Comparison of ENCODE assay signal across 9 cellular contexts in genomic region chr3:48991851-48992545, GRCh38. TPM values are rescaled to one million over a fixed set of nuclear protein-coding genes. Genes with fewer than 3 reads are reported as not detected.
DNase-seq lines count a peak whose midpoint lies in the region; ATAC-seq and TF ChIP-seq lines count a peak whose summit lies in the region.
"Had no signal": no experiment of that assay in that cellular context is flagged by ENCODE, and none has a peak within 500 bp of the region (broad histone marks: within the 10 kb centered on the region; RNA-seq: fewer than 3 reads in every experiment).

No MANE protein-coding gene starts in this region.

- POLR2A ChIA-PET in CD8-positive, alpha-beta T cell (lab: Charles Lee), result interaction anchor here (0.6 to 3.7 kb wide), 5 partner anchors 8 to 116 kb away, joined by 3 to 46 read pairs (median 3); partner anchors contain the start of genes NDUFAF3 and WDR6

- peak overlapping the region; percentile 74 for H3K27ac Mint-ChIP-seq in CD8-positive, alpha-beta T cell

- no peaks in the 10 kb centered on the region for H3K9me3 ChIP-seq in CD8-positive, alpha-beta T cell (ENCODE audit: low read length)
- H3K9me3 ChIP-seq in OCI-LY1 (ENCODE audit: low read length) (no peaks in the 10 kb centered on the region), endocrine pancreas (ENCODE audit: control insufficient read depth, low read length) (no peaks in the 10 kb centered on the region), sigmoid colon (no peaks in the 10 kb centered on the region)

- intact Hi-C loops in CD8-positive, alpha-beta T cell (cut with DNase I, micrococcal nuclease), result no loop called here
- intact Hi-C loops in sigmoid colon (cut with DNase I), result loop anchor here (2.0 kb wide), 1 partner anchor 15 kb away; the partner anchor contains the start of gene WDR6

- peaks cover 32% of the 10 kb centered on the region for H3K36me3 Mint-ChIP-seq in CD8-positive, alpha-beta T cell

- 0 out of 2 replicates have a peak, but pooled peaks cover 3% of the 10 kb centered on the region for H3K79me2 ChIP-seq in OCI-LY1 (ENCODE audit: insufficient read depth, low read length)

- no peaks in the 10 kb centered on the region for H3K27me3 Mint-ChIP-seq in CD8-positive, alpha-beta T cell (ENCODE audit: low read depth)

- CTCF ChIA-PET in CD8-positive, alpha-beta T cell (lab: Charles Lee), result interaction anchor here (0.7 to 9.0 kb wide), 5 partner anchors 20 to 166 kb away, joined by 3 to 178 read pairs (median 4); partner anchors contain the start of genes DALRD3, IMPDH2, NDUFAF3 and WDR6

- no peak for ATAC-seq in CD8-positive, alpha-beta T cell
- ATAC-seq in HG03457 (IDR thresholded peaks at IDR 0.05; ENCODE audit: unreplicated experiment), result no peak

- DNase-seq in CD8-positive, alpha-beta T cell, result no peak
- no peak for DNase-seq in sigmoid colon
- DNase-seq in H4 (ENCODE audit: low spot score), result no peak
- DNase-seq in GM19238 (ENCODE audit: insufficient read length, low spot score), result no peak
- DNase-seq in iPS-NIHi11 (ENCODE audit: low spot score), result no peak
- DNase-seq: activated effector memory CD4-positive, alpha-beta T cell treated with Interleukin-2 at 50 U/mL for 16 hours had no signal

- H3K27me3 ChIP-seq in CD8-positive, alpha-beta T cell (ENCODE audit: insufficient read depth, low read length), result no peaks in the 10 kb centered on the region
- H3K27me3 ChIP-seq in OCI-LY1 (ENCODE audit: insufficient read depth, low read length) (no peaks in the 10 kb centered on the region), endocrine pancreas (ENCODE audit: control insufficient read depth, insufficient read depth, low read length) (no peaks in the 10 kb centered on the region), sigmoid colon (no peaks in the 10 kb centered on the region)

- no peaks in the 10 kb centered on the region for H3K36me3 ChIP-seq in CD8-positive, alpha-beta T cell (ENCODE audit: insufficient read depth, low read length)
- H3K36me3 ChIP-seq in OCI-LY1 (ENCODE audit: insufficient read depth, low read length) (peaks cover 16% of the 10 kb centered on the region; the same call in 1 of the 2 replicates), endocrine pancreas (ENCODE audit: control insufficient read depth, insufficient read depth, low read length) (no peaks in the 10 kb centered on the region), sigmoid colon (peaks cover 0 to 11% (median 7%) of the 10 kb centered on the region in 4 donors)

- 62 to 77% methylated on average over 5 of the region's 5 CpGs for WGBS in sigmoid colon, 2 donors

- TF ChIP-seq EP300 in sigmoid colon (IDR thresholded peaks at IDR 0.05), result no peak

- H3K4me2 ChIP-seq in OCI-LY1 (ENCODE audit: low read length), result peak overlapping the region; percentile 94

- no peak overlapping the region for H3K4me3 ChIP-seq in CD8-positive, alpha-beta T cell (ENCODE audit: low read depth, low read length)
- H3K4me3 ChIP-seq in OCI-LY1 (ENCODE audit: low read depth, low read length, poor library complexity, severe bottlenecking) (peak overlapping the region; percentile 76), endocrine pancreas (ENCODE audit: control insufficient read depth, insufficient read depth, low read length) (peak overlapping the region; percentile 81), sigmoid colon (peak overlapping the region in 2 of 4 donors; percentile 91 to 95)

- H3K27ac ChIP-seq in CD8-positive, alpha-beta T cell (ENCODE audit: low read depth, low read length), result no peak overlapping the region
- H3K27ac ChIP-seq in OCI-LY1 (ENCODE audit: low read depth, low read length, poor library complexity, severe bottlenecking) (peak overlapping the region; percentile 73), sigmoid colon (peak overlapping the region in 3 of 4 donors; percentile 93 to 97 (median 95))

- no peaks in the 10 kb centered on the region for H4K20me1 ChIP-seq in OCI-LY1 (ENCODE audit: insufficient read depth, low read length)

- H3K9ac ChIP-seq in OCI-LY1 (ENCODE audit: low read length) (peak overlapping the region; percentile 82; the same call in 1 of the 2 replicates), endocrine pancreas (ENCODE audit: control insufficient read depth, insufficient read depth, low read length) (no peak overlapping the region)

- H3K4me1 ChIP-seq in CD8-positive, alpha-beta T cell (ENCODE audit: insufficient read depth, low read length), result peaks cover 19% of the 10 kb centered on the region
- H3K4me1 ChIP-seq in OCI-LY1 (ENCODE audit: insufficient read depth, low read length, severe bottlenecking) (peaks cover 24% of the 10 kb centered on the region), endocrine pancreas (ENCODE audit: control insufficient read depth, insufficient read depth, low read length) (peaks cover 6% of the 10 kb centered on the region), sigmoid colon (peaks cover 0 to 33% (median 26%) of the 10 kb centered on the region in 4 donors)

- H3K9me3 Mint-ChIP-seq in CD8-positive, alpha-beta T cell, result no peaks in the 10 kb centered on the region

- no peak for TF ChIP-seq CTCF in CD8-positive, alpha-beta T cell (IDR thresholded peaks at IDR 0.05)
- TF ChIP-seq CTCF in OCI-LY1 (IDR thresholded peaks at IDR 0.05; ENCODE audit: low read length) (no peak), sigmoid colon (IDR thresholded peaks at IDR 0.05) (no peak)

- TF ChIP-seq POLR2A in sigmoid colon (IDR thresholded peaks at IDR 0.05), result no peak

- H3F3A ChIP-seq in OCI-LY1 (ENCODE audit: insufficient read depth, low read length), result no peaks in the 10 kb centered on the region

- H3K4me3 Mint-ChIP-seq in CD8-positive, alpha-beta T cell, result peak overlapping the region; percentile 92

- H2AFZ ChIP-seq in OCI-LY1 (ENCODE audit: low read length), result no peak overlapping the region

- peaks cover 49% of the 10 kb centered on the region for H3K4me1 Mint-ChIP-seq in CD8-positive, alpha-beta T cell (ENCODE audit: low read depth)

- no peaks in the 10 kb centered on the region for H3K9me2 ChIP-seq in OCI-LY1 (ENCODE audit: low read depth, low read length)

RNA-seq across cellular contexts. Expression of gene P4HTM, which starts 2.0 kb away (rescaled TPM):
- 10 to 100 TPM; 41.5 to 41.8 TPM for total RNA-seq in CD8-positive, alpha-beta T cell
- 10 to 100 TPM; 30.9 to 41.3 (median 33.4) TPM for total RNA-seq in sigmoid colon
- 10 to 100 TPM in 1 of 3 donors, 1 to 10 TPM in 2; 5.4 to 28.9 (median 5.5) TPM for polyA plus RNA-seq in sigmoid colon
- total RNA-seq in H4 (2014; rRNA removed; shearing (Covaris generic)), result 12.8 and 22.0 TPM in 2 replicates

RNA-seq across cellular contexts. Expression of gene WDR6, which starts 15.2 kb away (rescaled TPM):
- total RNA-seq in CD8-positive, alpha-beta T cell, result 100 to 1,000 TPM; 112 to 130 TPM
- 100 to 1,000 TPM in 1 of 4 donors, 10 to 100 TPM in 3; 71.3 to 122 (median 93.5) TPM for total RNA-seq in sigmoid colon
- polyA plus RNA-seq in sigmoid colon, result 100 to 1,000 TPM in 1 of 3 donors, 10 to 100 TPM in 2; 21.0 to 124 (median 27.6) TPM
- 25.3 and 29.6 TPM in 2 replicates for total RNA-seq in H4 (2014; rRNA removed; shearing (Covaris generic))

RNA-seq across cellular contexts. Expression of gene DALRD3, which starts 26.4 kb away (rescaled TPM):
- total RNA-seq in CD8-positive, alpha-beta T cell, result 10 to 100 TPM; 12.0 to 13.2 TPM
- 10 to 100 TPM; 11.8 to 35.5 (median 19.5) TPM for total RNA-seq in sigmoid colon
- polyA plus RNA-seq in sigmoid colon, result 10 to 100 TPM; 14.3 to 26.3 (median 19.8) TPM
- total RNA-seq in H4 (2014; rRNA removed; shearing (Covaris generic)), result 31.4 and 44.1 TPM in 2 replicates

RNA-seq across cellular contexts. Expression of gene NDUFAF3, which starts 29.9 kb away (rescaled TPM):
- total RNA-seq in CD8-positive, alpha-beta T cell, result 10 to 100 TPM; 44.4 to 48.5 TPM
- total RNA-seq in sigmoid colon, result 100 to 1,000 TPM in 2 of 4 donors, 10 to 100 TPM in 2; 75.9 to 116 (median 94.9) TPM
- 10 to 100 TPM; 62.8 to 85.9 (median 74.4) TPM for polyA plus RNA-seq in sigmoid colon
- total RNA-seq in H4 (2014; rRNA removed; shearing (Covaris generic)), result 80.9 and 87.8 TPM in 2 replicates

RNA-seq across cellular contexts. Expression of gene IMPDH2, which starts 37.2 kb away (rescaled TPM):
- total RNA-seq in CD8-positive, alpha-beta T cell, result 100 to 1,000 TPM; 115 to 117 TPM
- 100 to 1,000 TPM in 2 of 4 donors, 10 to 100 TPM in 2; 91.1 to 126 (median 109) TPM for total RNA-seq in sigmoid colon
- polyA plus RNA-seq in sigmoid colon, result 100 to 1,000 TPM in 1 of 3 donors, 10 to 100 TPM in 2; 55.0 to 187 (median 93.1) TPM
- total RNA-seq in H4 (2014; rRNA removed; shearing (Covaris generic)), result 314 and 330 TPM in 2 replicates
